In the genomic region with DNA sequence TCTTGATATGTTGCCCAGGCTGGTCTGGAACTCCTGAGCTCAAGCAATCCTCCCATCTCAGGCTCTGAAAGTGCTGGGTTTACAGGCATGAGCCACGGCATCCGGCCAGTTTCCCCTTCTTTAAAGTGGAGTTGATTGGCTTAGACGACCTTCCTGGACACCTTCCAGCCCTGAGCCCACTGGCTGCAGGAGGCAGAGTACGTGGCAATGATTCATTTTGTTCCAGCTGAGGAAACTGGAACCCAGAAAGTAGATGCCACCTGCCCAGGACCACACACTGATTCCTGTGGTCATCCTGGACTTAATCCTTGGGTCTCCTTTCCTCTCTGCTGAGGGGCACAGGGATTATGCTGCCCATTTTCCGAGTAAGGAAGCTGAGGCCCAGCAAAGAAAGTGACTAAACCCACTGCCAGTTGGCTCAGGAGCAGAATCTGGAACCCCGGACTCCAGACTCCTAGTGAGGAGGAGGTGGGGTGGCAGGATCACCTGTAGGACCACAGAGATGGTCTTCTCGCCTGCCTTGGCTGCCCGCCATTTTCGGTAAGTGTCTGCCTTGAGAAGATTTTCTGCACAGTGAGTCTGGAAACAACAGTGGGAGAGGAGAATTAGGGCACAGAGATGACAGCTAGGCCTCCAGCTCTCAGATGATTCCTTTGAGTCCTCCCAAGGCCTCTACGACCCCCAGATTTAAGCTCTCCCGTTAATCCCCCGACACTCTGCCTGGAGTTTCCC, we compare ENCODE assay signal across 8 cellular contexts. TPM values are rescaled to one million over a fixed set of nuclear protein-coding genes. Genes with fewer than 3 reads are reported as not detected.
DNase-seq lines count a peak whose midpoint lies in the region; ATAC-seq, FAIRE-seq and TF ChIP-seq lines count a peak whose summit lies in the region.

No MANE protein-coding gene starts in this region.

- H3K27me3 ChIP-seq in NT2/D1 (ENCODE audit: insufficient read depth, insufficient read length), result no peaks in the 10 kb centered on the region

- H3K27ac Mint-ChIP-seq in natural killer cell treated with Interleukin-12 subunit alpha and Interleukin-12 subunit beta and Interleukin-15 and Interleukin-18, amount 100 ng/mL, for 72 hours, result peak overlapping the region; percentile 96 to 98

- peaks cover 12% of the 10 kb centered on the region for H3K36me3 ChIP-seq in NT2/D1 (ENCODE audit: insufficient read depth, insufficient read length, low read length)

- no peak for ATAC-seq in natural killer cell treated with Interleukin-12 subunit alpha and Interleukin-12 subunit beta and Interleukin-15 and Interleukin-18, amount 100 ng/mL, for 72 hours
- ATAC-seq in HG03039 (IDR thresholded peaks at IDR 0.05; ENCODE audit: unreplicated experiment), result no peak

- FAIRE-seq in HTR-8/SVneo (lab: Jason Lieb, UNC), result no peak

- no peaks in the 10 kb centered on the region for H3K36me3 Mint-ChIP-seq in natural killer cell treated with Interleukin-12 subunit alpha and Interleukin-12 subunit beta and Interleukin-15 and Interleukin-18, amount 100 ng/mL, for 72 hours

- H3K4me3 Mint-ChIP-seq in natural killer cell treated with Interleukin-12 subunit alpha and Interleukin-12 subunit beta and Interleukin-15 and Interleukin-18, amount 100 ng/mL, for 72 hours, result peak overlapping the region; percentile 98

- H3K4me1 Mint-ChIP-seq in natural killer cell treated with Interleukin-12 subunit alpha and Interleukin-12 subunit beta and Interleukin-15 and Interleukin-18, amount 100 ng/mL, for 72 hours (ENCODE audit: low read depth in 2 of 2), result peaks cover 27 to 49% of the 10 kb centered on the region in 2 donors

- no peaks in the 10 kb centered on the region for H3K9me3 Mint-ChIP-seq in natural killer cell treated with Interleukin-12 subunit alpha and Interleukin-12 subunit beta and Interleukin-15 and Interleukin-18, amount 100 ng/mL, for 72 hours

- H3K4me1 ChIP-seq in NT2/D1 (ENCODE audit: insufficient read depth, insufficient read length), result peaks cover 6% of the 10 kb centered on the region

- H3K4me3 ChIP-seq in NT2/D1 (ENCODE audit: insufficient read length, low read depth), result peak overlapping the region; percentile 57

- peak overlapping the region; percentile 84 for H3K9ac ChIP-seq in NT2/D1 (ENCODE audit: insufficient read length, low read depth)

- DNase-seq in ELR (ENCODE audit: low read depth) (peak; percentile 79), NT2/D1 (ENCODE audit: low read depth, low spot score) (no peak), dermis blood vessel endothelial cell (peak; percentile 92), GM13976 (ENCODE audit: low spot score) (no peak), HTR-8/SVneo (ENCODE audit: insufficient read length, low spot score) (no peak), SHP77 treated with DMSO at 0.1 percent for 48 hours (lab: John Stamatoyannopoulos, UW) (no peak)
- no peak for DNase-seq in natural killer cell treated with Interleukin-12 subunit alpha and Interleukin-12 subunit beta and Interleukin-15 and Interleukin-18, amount 100 ng/mL, for 72 hours (ENCODE audit: low spot score)

- in situ Hi-C loops in GM13976 (cut with MboI; ENCODE audit: low sequenced_read_pairs, unreplicated experiment), result no loop called here

- no peak for TF ChIP-seq CTCF in GM13976 (IDR thresholded peaks at IDR 0.05; ENCODE audit: borderline replicate concordance, control extremely low read depth, extremely low read depth, insufficient read depth, missing control alignments)

- H3K9me3 ChIP-seq in NT2/D1 (ENCODE audit: insufficient read depth, low read length), result no peaks in the 10 kb centered on the region

- no peaks in the 10 kb centered on the region for H3K27me3 Mint-ChIP-seq in natural killer cell treated with Interleukin-12 subunit alpha and Interleukin-12 subunit beta and Interleukin-15 and Interleukin-18, amount 100 ng/mL, for 72 hours

RNA-seq across cellular contexts. Expression of a gene that starts 0.7 kb away (rescaled TPM):
- total RNA-seq in dermis blood vessel endothelial cell, result 16.8 and 18.6 TPM in 2 replicates
- 10 to 100 TPM; 29.9 to 47.0 TPM for total RNA-seq in natural killer cell treated with Interleukin-12 subunit alpha and Interleukin-12 subunit beta and Interleukin-15 and Interleukin-18, amount 100 ng/mL, for 72 hours

RNA-seq across cellular contexts. Expression of a gene that starts 1.0 kb away (rescaled TPM):
- 0.68 and 3.7 TPM in 2 replicates for total RNA-seq in dermis blood vessel endothelial cell
- 1 to 10 TPM; 2.7 to 6.2 TPM for total RNA-seq in natural killer cell treated with Interleukin-12 subunit alpha and Interleukin-12 subunit beta and Interleukin-15 and Interleukin-18, amount 100 ng/mL, for 72 hours

RNA-seq across cellular contexts. Expression of a gene that starts 21.3 kb away (rescaled TPM):
- total RNA-seq in dermis blood vessel endothelial cell, result 27.2 and 34.6 TPM in 2 replicates
- 10 to 100 TPM; 36.8 to 42.6 TPM for total RNA-seq in natural killer cell treated with Interleukin-12 subunit alpha and Interleukin-12 subunit beta and Interleukin-15 and Interleukin-18, amount 100 ng/mL, for 72 hours

RNA-seq across cellular contexts. Expression of a gene that starts 21.8 kb away (rescaled TPM):
- total RNA-seq in dermis blood vessel endothelial cell, result 10.8 and 12.6 TPM in 2 replicates
- total RNA-seq in natural killer cell treated with Interleukin-12 subunit alpha and Interleukin-12 subunit beta and Interleukin-15 and Interleukin-18, amount 100 ng/mL, for 72 hours, result 10 to 100 TPM; 19.5 to 22.3 TPM

RNA-seq across cellular contexts. Expression of a gene that starts 37.3 kb away (rescaled TPM):
- 0.05 and 0.17 TPM in 2 replicates for total RNA-seq in dermis blood vessel endothelial cell
- total RNA-seq in natural killer cell treated with Interleukin-12 subunit alpha and Interleukin-12 subunit beta and Interleukin-15 and Interleukin-18, amount 100 ng/mL, for 72 hours, result 1 to 10 TPM; 1.1 to 1.8 TPM

Comparison
In these comparisons a context has a peak if more than half of its experiments do, and no peak if none do; other contexts are left out.
1. DNase-seq: peak in ELR (single experiment) and dermis blood vessel endothelial cell (single experiment); none in NT2/D1 (single experiment), natural killer cell treated with Interleukin-12 subunit alpha and Interleukin-12 subunit beta and Interleukin-15 and Interleukin-18, amount 100 ng/mL, for 72 hours (single experiment), GM13976 (single experiment), HTR-8/SVneo (single experiment) and SHP77 treated with DMSO at 0.1 percent for 48 hours (single experiment).